In genomic region chr19:33736787-33737186, GRCh38 we compare ENCODE assay signal across 39 cellular contexts.
"Had no signal": no experiment of that assay in that cellular context is flagged by ENCODE, and none has a peak within 500 bp of the region (broad histone marks: within the 10 kb centered on the region; RNA-seq: fewer than 3 reads in every experiment).

No MANE protein-coding gene starts in this region.

- H3K9me3 ChIP-seq: ascending aorta had no signal

- H3K27me3 ChIP-seq: ascending aorta, cardiac muscle cell had no signal

- ATAC-seq: activated CD4-positive, alpha-beta T cell treated with anti-CD3 and anti-CD28 coated beads for 36 hours; activated CD4-positive, CD25-positive, alpha-beta regulatory T cell treated with anti-CD3 and anti-CD28 coated beads, Interleukin-2, amount 50 U/mL, for 24 hours; activated CD8-positive, alpha-beta memory T cell treated with anti-CD3 and anti-CD28 coated beads, Interleukin-2, amount 10 ng/mL, durations not matched to agents 7 days and 5 days; activated CD8-positive, alpha-beta T cell treated with anti-CD3 and anti-CD28 coated beads, Interleukin-2, amount 10 ng/mL, durations not matched to agents 7 days and 5 days; activated naive CD8-positive, alpha-beta T cell treated with anti-CD3 and anti-CD28 coated beads, Interleukin-2, amount 50 U/mL, for 24 hours had no signal

- H3K4me3 ChIP-seq: ascending aorta, cardiac muscle cell had no signal

- H3K27ac Mint-ChIP-seq: activated CD4-positive, alpha-beta memory T cell treated with anti-CD3 and anti-CD28 coated beads, Interleukin-2, amount 10 ng/mL, durations not matched to agents 7 days and 5 days; activated CD4-positive, alpha-beta T cell treated with anti-CD3 and anti-CD28 coated beads for 36 hours; activated CD4-positive, alpha-beta T cell treated with anti-CD3 and anti-CD28 coated beads, Interleukin-2, amount 10 ng/mL, durations not matched to agents 7 days and 5 days; activated CD8-positive, alpha-beta memory T cell treated with anti-CD3 and anti-CD28 coated beads, Interleukin-2, amount 10 ng/mL, durations not matched to agents 7 days and 5 days; activated CD8-positive, alpha-beta T cell treated with anti-CD3 and anti-CD28 coated beads, Interleukin-2, amount 10 ng/mL, durations not matched to agents 7 days and 5 days; activated naive CD4-positive, alpha-beta T cell treated with anti-CD3 and anti-CD28 coated beads, Interleukin-2, amount 10 ng/mL, durations not matched to agents 7 days and 5 days; activated naive CD4-positive, alpha-beta T cell treated with anti-CD3 and anti-CD28 coated beads, Interleukin-2, amount 50 U/mL, for 24 hours; activated naive CD8-positive, alpha-beta T cell; activated naive CD8-positive, alpha-beta T cell treated with anti-CD3 and anti-CD28 coated beads, Interleukin-2, amount 10 ng/mL, durations not matched to agents 7 days and 5 days; activated naive CD8-positive, alpha-beta T cell treated with anti-CD3 and anti-CD28 coated beads, Interleukin-2, amount 50 U/mL, for 24 hours; activated T-cell treated with anti-CD3 and anti-CD28 coated beads, Interleukin-2, amount 50 U/mL, for 24 hours; activated T-helper 2 cell treated with anti-CD3 and anti-CD28 coated beads, Interferon-gamma antibody, Interleukin-2, Interleukin-4, amounts not matched to agents 10 μg/mL and 5 μg/mL and 100 μg/mL, durations not matched to agents 14 hours and 24 hours and 36 hours; T-helper 1 cell treated with Interleukin-12 subunit alpha and Interleukin-12 subunit beta and Interleukin-4 antibody, amounts not matched to agents 30 μg/mL and 1 μg/mL, for 36 hours; T-helper 2 cell treated with Interferon-gamma antibody and Interleukin-4, amounts not matched to agents 5 μg/mL and 100 μg/mL, for 36 hours had no signal

- H3K9me3 Mint-ChIP-seq: activated naive CD4-positive, alpha-beta T cell treated with anti-CD3 and anti-CD28 coated beads, Interleukin-2, amount 50 U/mL, for 24 hours; activated T-helper 2 cell treated with anti-CD3 and anti-CD28 coated beads, Interferon-gamma antibody, Interleukin-2, Interleukin-4, amounts not matched to agents 10 μg/mL and 5 μg/mL and 100 μg/mL, durations not matched to agents 14 hours and 24 hours and 36 hours; T-helper 1 cell treated with Interleukin-12 subunit alpha and Interleukin-12 subunit beta and Interleukin-4 antibody, amounts not matched to agents 30 μg/mL and 1 μg/mL, for 36 hours; T-helper 2 cell treated with Interferon-gamma antibody and Interleukin-4, amounts not matched to agents 5 μg/mL and 100 μg/mL, for 36 hours had no signal

- FAIRE-seq: bronchial epithelial cell, TTC549 had no signal

- H3K4me1 Mint-ChIP-seq: activated CD4-positive, alpha-beta memory T cell treated with anti-CD3 and anti-CD28 coated beads, Interleukin-2, amount 10 ng/mL, durations not matched to agents 7 days and 5 days; activated CD4-positive, alpha-beta T cell treated with anti-CD3 and anti-CD28 coated beads for 36 hours; activated CD4-positive, alpha-beta T cell treated with anti-CD3 and anti-CD28 coated beads, Interleukin-2, amount 10 ng/mL, durations not matched to agents 7 days and 5 days; activated CD8-positive, alpha-beta memory T cell treated with anti-CD3 and anti-CD28 coated beads, Interleukin-2, amount 10 ng/mL, durations not matched to agents 7 days and 5 days; activated naive CD4-positive, alpha-beta T cell treated with anti-CD3 and anti-CD28 coated beads, Interleukin-2, amount 10 ng/mL, durations not matched to agents 7 days and 5 days; activated naive CD4-positive, alpha-beta T cell treated with anti-CD3 and anti-CD28 coated beads, Interleukin-2, amount 50 U/mL, for 24 hours; activated naive CD8-positive, alpha-beta T cell treated with anti-CD3 and anti-CD28 coated beads, Interleukin-2, amount 10 ng/mL, durations not matched to agents 7 days and 5 days; activated naive CD8-positive, alpha-beta T cell treated with anti-CD3 and anti-CD28 coated beads, Interleukin-2, amount 50 U/mL, for 24 hours; central memory CD8-positive, alpha-beta T cell had no signal

- H3K27me3 Mint-ChIP-seq: activated CD4-positive, alpha-beta T cell treated with anti-CD3 and anti-CD28 coated beads, Interleukin-2, amount 10 ng/mL, durations not matched to agents 7 days and 5 days; activated CD8-positive, alpha-beta memory T cell treated with anti-CD3 and anti-CD28 coated beads, Interleukin-2, amount 10 ng/mL, durations not matched to agents 7 days and 5 days; activated naive CD4-positive, alpha-beta T cell treated with anti-CD3 and anti-CD28 coated beads, Interleukin-2, amount 10 ng/mL, durations not matched to agents 7 days and 5 days had no signal

- H3K4me3 Mint-ChIP-seq: activated CD4-positive, alpha-beta memory T cell treated with anti-CD3 and anti-CD28 coated beads, Interleukin-2, amount 10 ng/mL, durations not matched to agents 7 days and 5 days; activated CD4-positive, alpha-beta T cell treated with anti-CD3 and anti-CD28 coated beads for 36 hours; activated CD4-positive, alpha-beta T cell treated with anti-CD3 and anti-CD28 coated beads, Interleukin-2, amount 10 ng/mL, durations not matched to agents 7 days and 5 days; activated CD8-positive, alpha-beta memory T cell treated with anti-CD3 and anti-CD28 coated beads, Interleukin-2, amount 10 ng/mL, durations not matched to agents 7 days and 5 days; activated CD8-positive, alpha-beta T cell treated with anti-CD3 and anti-CD28 coated beads, Interleukin-2, amount 10 ng/mL, durations not matched to agents 7 days and 5 days; activated naive CD4-positive, alpha-beta T cell treated with anti-CD3 and anti-CD28 coated beads, Interleukin-2, amount 10 ng/mL, durations not matched to agents 7 days and 5 days; activated naive CD4-positive, alpha-beta T cell treated with anti-CD3 and anti-CD28 coated beads, Interleukin-2, amount 50 U/mL, for 24 hours; activated naive CD8-positive, alpha-beta T cell; activated naive CD8-positive, alpha-beta T cell treated with anti-CD3 and anti-CD28 coated beads, Interleukin-2, amount 10 ng/mL, durations not matched to agents 7 days and 5 days; activated naive CD8-positive, alpha-beta T cell treated with anti-CD3 and anti-CD28 coated beads, Interleukin-2, amount 50 U/mL, for 24 hours; activated T-cell treated with anti-CD3 and anti-CD28 coated beads, Interleukin-2, amount 50 U/mL, for 24 hours; brain; central memory CD8-positive, alpha-beta T cell; T-helper 1 cell treated with Interleukin-12 subunit alpha and Interleukin-12 subunit beta and Interleukin-4 antibody, amounts not matched to agents 30 μg/mL and 1 μg/mL, for 36 hours; T-helper 2 cell treated with Interferon-gamma antibody and Interleukin-4, amounts not matched to agents 5 μg/mL and 100 μg/mL, for 36 hours had no signal

- H3K36me3 ChIP-seq: ascending aorta, cardiac muscle cell had no signal

- DNase-seq: activated CD4-positive, alpha-beta memory T cell treated with anti-CD3 and anti-CD28 coated beads, Interleukin-2, amount 10 ng/mL, durations not matched to agents 7 days and 5 days; activated CD4-positive, alpha-beta T cell treated with anti-CD3 and anti-CD28 coated beads for 1 hour; activated CD4-positive, alpha-beta T cell treated with anti-CD3 and anti-CD28 coated beads for 36 hours; activated CD4-positive, alpha-beta T cell treated with anti-CD3 and anti-CD28 coated beads for 48 hours; activated CD4-positive, alpha-beta T cell treated with anti-CD3 and anti-CD28 coated beads, Interleukin-2, amount 10 ng/mL, durations not matched to agents 7 days and 5 days; activated CD4-positive, alpha-beta T cell treated with anti-CD3 and anti-CD28 coated beads, Interleukin-2, amount 50 U/mL, for 48 hours; activated CD4-positive, CD25-positive, alpha-beta regulatory T cell; activated CD8-positive, alpha-beta memory T cell treated with anti-CD3 and anti-CD28 coated beads for 24 hours; activated CD8-positive, alpha-beta memory T cell treated with anti-CD3 and anti-CD28 coated beads, Interleukin-2, amount 10 ng/mL, durations not matched to agents 7 days and 5 days; activated CD8-positive, alpha-beta memory T cell treated with anti-CD3 and anti-CD28 coated beads, Interleukin-2, amount 50 U/mL, for 48 hours; activated CD8-positive, alpha-beta T cell treated with anti-CD3 and anti-CD28 coated beads, Interleukin-2, amount 10 ng/mL, durations not matched to agents 7 days and 5 days; activated effector memory CD4-positive, alpha-beta T cell treated with Interleukin-2 at 50 U/mL for 16 hours; activated gamma-delta T cell; activated naive CD4-positive, alpha-beta T cell treated with anti-CD3 and anti-CD28 coated beads, Interleukin-2, amount 10 ng/mL, durations not matched to agents 7 days and 5 days; activated naive CD4-positive, alpha-beta T cell treated with Interleukin-2 at 50 U/mL for 16 hours; activated naive CD8-positive, alpha-beta T cell treated with anti-CD3 and anti-CD28 coated beads, Interleukin-2, amount 10 ng/mL, durations not matched to agents 7 days and 5 days; activated naive CD8-positive, alpha-beta T cell treated with anti-CD3 and anti-CD28 coated beads, Interleukin-2, amount 50 U/mL, for 24 hours; activated T-cell treated with anti-CD3 and anti-CD28 coated beads, Interleukin-2, amount 50 U/mL, for 24 hours; activated T-cell treated with anti-CD3 and anti-CD28 coated beads, Interleukin-2, amount 50 U/mL, for 48 hours; amygdala; anterior cingulate cortex; caudate nucleus; cerebellar nuclear complex; T-helper 1 cell; T-helper 2 cell; T-helper 9 cell had no signal

- H3K36me3 Mint-ChIP-seq: activated CD8-positive, alpha-beta memory T cell treated with anti-CD3 and anti-CD28 coated beads, Interleukin-2, amount 10 ng/mL, durations not matched to agents 7 days and 5 days; activated naive CD4-positive, alpha-beta T cell treated with anti-CD3 and anti-CD28 coated beads, Interleukin-2, amount 10 ng/mL, durations not matched to agents 7 days and 5 days; activated naive CD4-positive, alpha-beta T cell treated with anti-CD3 and anti-CD28 coated beads, Interleukin-2, amount 50 U/mL, for 24 hours; activated naive CD8-positive, alpha-beta T cell; activated naive CD8-positive, alpha-beta T cell treated with anti-CD3 and anti-CD28 coated beads, Interleukin-2, amount 10 ng/mL, durations not matched to agents 7 days and 5 days; brain had no signal

- H3K4me1 ChIP-seq: ascending aorta had no signal

- H3K27ac ChIP-seq: ascending aorta, cardiac muscle cell, VCaP had no signal
